8 cellular contexts compared by ENCODE assay signal in genomic region chr11:95089620-95090542, GRCh38. TPM values are rescaled to one million over a fixed set of nuclear protein-coding genes. Genes with fewer than 3 reads are reported as not detected.
A peak's percentile ranks its signal among the peaks of the same experiment; 100 is the strongest.
DNase-seq lines count a peak whose midpoint lies in the region; ATAC-seq, FAIRE-seq and TF ChIP-seq lines count a peak whose summit lies in the region.

Gene ENDOD1, plus strand, starts transcription at chr11:95089846. Its CDS starts 82 bp downstream, at chr11:95089928.

- FAIRE-seq in kidney (lab: Jason Lieb, UNC), result no peak

- DNase-seq in NCI-H2171 (lab: John Stamatoyannopoulos, UW) (peak; percentile 65), WTC11 (ENCODE audit: low spot score) (peak; percentile 82), kidney (peak; percentile 96)
- peak; percentile 71 to 76 for DNase-seq in central memory CD8-positive, alpha-beta T cell (ENCODE audit: low spot score in 2 of 2)
- peak; percentile 88 for DNase-seq in stimulated activated CD4-positive, alpha-beta T cell treated with anti-CD3 and anti-CD28 coated beads, Interleukin-15, amount 100 ng/mL, for 24 hours

- H3K4me3 Mint-ChIP-seq in WTC11, result peak within 1 kb of the TSS; percentile 81
- H3K4me3 Mint-ChIP-seq in central memory CD8-positive, alpha-beta T cell, result peak within 1 kb of the TSS; percentile 87

- H3K27ac ChIP-seq in 22Rv1 (peak within 1 kb of the TSS; percentile 61), kidney (ENCODE audit: low read depth in 2 of 2, low read length in 2 of 2) (peak within 1 kb of the TSS; percentile 88 to 91)

- H3K9me3 ChIP-seq in kidney (ENCODE audit: control insufficient read depth in 1 of 2, low read length in 2 of 2), result no peaks in the 10 kb centered on the region

- intact Hi-C loops in kidney (cut with DNase I), result no loop called here

- POLR2A ChIA-PET in WTC11 (lab: Charles Lee), result interaction anchor here (0.8 to 2.6 kb wide), 4 partner anchors 11 to 22 kb away, joined by 3 to 19 read pairs (median 4); partner anchors contain the start of gene SRSF8

- no peaks in the 10 kb centered on the region for H3K9me3 Mint-ChIP-seq in WTC11
- H3K9me3 Mint-ChIP-seq in central memory CD8-positive, alpha-beta T cell, result no peaks in the 10 kb centered on the region

- H3K27me3 Mint-ChIP-seq in WTC11 (ENCODE audit: low read depth), result peaks cover 67% of the 10 kb centered on the region
- H3K27me3 Mint-ChIP-seq in central memory CD8-positive, alpha-beta T cell, result no peaks in the 10 kb centered on the region

- peak; percentile 10; the same call in 1 of the 2 replicates for TF ChIP-seq CTCF in 22Rv1 (IDR thresholded peaks at IDR 0.05)
- TF ChIP-seq CTCF in WTC11 (IDR thresholded peaks at IDR 0.05), result no peak
- peak; percentile 0 for TF ChIP-seq CTCF in kidney (IDR thresholded peaks at IDR 0.05; ENCODE audit: borderline replicate concordance, extremely low read depth, insufficient read depth)

- peaks cover 16 to 28% of the 10 kb centered on the region in 2 donors for H3K4me1 ChIP-seq in kidney (ENCODE audit: control insufficient read depth in 1 of 2, insufficient read depth in 1 of 2, low read depth in 1 of 2, low read length in 2 of 2)

- no peak within 1 kb of the TSS for H3K27ac Mint-ChIP-seq in WTC11
- H3K27ac Mint-ChIP-seq in central memory CD8-positive, alpha-beta T cell (ENCODE audit: low read depth), result peak within 1 kb of the TSS; percentile 95

- peak within 1 kb of the TSS; percentile 54 to 79 for H3K4me3 ChIP-seq in kidney (ENCODE audit: low read length in 2 of 2)

- ATAC-seq in GM18502 (IDR thresholded peaks at IDR 0.05; ENCODE audit: poor library complexity, unreplicated experiment) (peak; percentile 94), HG02938 (IDR thresholded peaks at IDR 0.05; ENCODE audit: unreplicated experiment) (peak; percentile 84), WTC11 (peak; percentile 93)
- ATAC-seq in central memory CD8-positive, alpha-beta T cell (replicated peaks; ENCODE audit: extremely low read depth, poor library complexity, severe bottlenecking), result peak; percentile 95

- peaks cover 37% of the 10 kb centered on the region for H3K4me1 Mint-ChIP-seq in WTC11
- H3K4me1 Mint-ChIP-seq in central memory CD8-positive, alpha-beta T cell, result peaks cover 47% of the 10 kb centered on the region

- no peaks in the 10 kb centered on the region for H3K36me3 ChIP-seq in kidney (ENCODE audit: control insufficient read depth in 1 of 2, insufficient read depth in 2 of 2, low read length in 2 of 2)

- no peaks in the 10 kb centered on the region for H3K36me3 Mint-ChIP-seq in WTC11
- peaks cover 4% of the 10 kb centered on the region for H3K36me3 Mint-ChIP-seq in central memory CD8-positive, alpha-beta T cell (ENCODE audit: insufficient read depth)

- CTCF ChIA-PET in WTC11 (lab: Charles Lee), result interaction anchor here (0.6 to 3.6 kb wide), 13 partner anchors 9 to 355 kb away, joined by 3 to 32 read pairs (median 6); partner anchors contain the start of gene SRSF8

- H3K9ac ChIP-seq in kidney (ENCODE audit: low read length in 2 of 2), result peak within 1 kb of the TSS; percentile 14 to 78

TF ChIP-seq in WTC11, 78 proteins besides CTCF, POLR2A, EP300 and RAD21 (continues in another document):
- TF ChIP-seq SP1 (CRISPR knock-in tag; conservative IDR thresholded peaks at IDR 0.05) (peak; percentile 71; the same call in 1 of the 2 replicates), HMGXB4 (CRISPR knock-in tag; IDR thresholded peaks at IDR 0.05) (peak; percentile 56; the same call in 1 of the 2 replicates), FOXP1 (CRISPR knock-in tag; IDR thresholded peaks at IDR 0.05; ENCODE audit: borderline replicate concordance) (peak; percentile 65; the same call in 1 of the 2 replicates), GABPB1 (CRISPR knock-in tag; IDR thresholded peaks at IDR 0.05) (0 out of 2 replicates have a peak, but pooled peaks have one; percentile 16), ZNF317 (CRISPR knock-in tag; IDR thresholded peaks at IDR 0.05; ENCODE audit: borderline replicate concordance, low read depth) (no peak), TP53 (CRISPR knock-in tag; IDR thresholded peaks at IDR 0.05) (peak; percentile 63; the same call in 1 of the 2 replicates), ETV6 (CRISPR knock-in tag; IDR thresholded peaks at IDR 0.05) (peak; percentile 72), ZNF281 (CRISPR knock-in tag; IDR thresholded peaks at IDR 0.05) (0 out of 2 replicates have a peak, but pooled peaks have one; percentile 25), E2F5 (CRISPR knock-in tag; IDR thresholded peaks at IDR 0.05) (peak; percentile 76), ZNF232 (CRISPR knock-in tag; IDR thresholded peaks at IDR 0.05) (0 out of 2 replicates have a peak, but pooled peaks have one; percentile 20), PRDM15 (CRISPR knock-in tag; IDR thresholded peaks at IDR 0.05) (peak; percentile 30; the same call in 1 of the 2 replicates), RELA (CRISPR knock-in tag; IDR thresholded peaks at IDR 0.05; ENCODE audit: borderline replicate concordance) (0 out of 2 replicates have a peak, but pooled peaks have one; percentile 15), NR1H2 (CRISPR knock-in tag; IDR thresholded peaks at IDR 0.05) (no peak)

RNA-seq across cellular contexts. Expression of gene ENDOD1, which starts in this region (rescaled TPM):
- total RNA-seq in WTC11 (2021) (2.6 to 3.3 TPM (median 3.2 TPM) in 3 replicates), kidney (69.0 TPM)
- 19.3 TPM for polyA plus RNA-seq in kidney (ENCODE audit: insufficient read depth, low read depth, low replicate concordance)

Comparison
In these comparisons a context has a peak if more than half of its experiments do, and no peak if none do; other contexts are left out.
1. Peak in every context shown above with its lines: DNase-seq, ATAC-seq, H3K4me3 ChIP-seq and H3K27ac ChIP-seq.
2. RNA of gene ENDOD1 (total RNA-seq): 69.0 TPM in kidney (single experiment); 2.6 to 3.3 TPM in WTC11; every median in the first group is over 10 times any median in the second.